1 cellular context compared by ENCODE assay signal in the genomic region with DNA sequence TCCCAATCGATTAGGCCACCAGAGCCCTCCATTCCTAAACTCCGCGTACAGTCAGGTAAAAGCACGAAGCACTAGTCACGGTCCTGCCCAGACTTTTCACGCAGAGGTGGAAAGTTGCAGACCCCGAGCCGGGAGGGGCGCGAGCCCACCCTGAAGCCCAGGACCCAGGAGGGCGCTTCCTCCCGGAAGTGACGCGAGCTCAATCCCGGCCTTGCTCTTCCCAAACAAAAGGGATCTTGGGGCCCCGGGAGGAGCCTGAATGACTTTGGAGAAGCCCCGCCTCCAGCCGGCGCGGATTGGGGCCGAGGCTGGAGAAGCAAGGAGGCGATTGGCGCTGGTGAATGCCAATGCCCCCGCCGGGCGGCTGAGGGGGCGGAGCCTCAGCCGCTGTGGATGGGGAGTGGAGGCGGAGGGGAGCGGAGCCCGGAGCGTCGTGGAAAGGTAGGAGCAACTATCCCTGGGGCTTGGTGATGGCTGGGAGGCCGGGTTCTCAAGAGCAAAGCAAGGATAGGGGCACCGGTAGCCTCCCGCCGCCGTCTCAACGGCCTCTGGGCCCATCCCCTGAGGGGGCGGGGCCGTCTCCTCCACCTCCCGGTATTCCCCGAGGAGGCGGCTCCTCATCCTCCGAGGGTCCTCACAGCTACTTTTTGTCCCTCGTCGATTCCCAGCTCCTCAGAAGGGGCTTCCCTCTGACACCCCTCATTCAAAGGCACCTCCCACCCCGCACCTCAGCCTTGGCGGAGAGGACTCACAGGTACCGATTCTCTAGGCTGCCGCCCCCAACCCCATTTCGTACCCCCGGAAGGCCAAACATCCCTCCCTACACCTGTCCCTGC.
TF ChIP-seq lines count a peak whose summit lies in the region.

A gene with protein sequence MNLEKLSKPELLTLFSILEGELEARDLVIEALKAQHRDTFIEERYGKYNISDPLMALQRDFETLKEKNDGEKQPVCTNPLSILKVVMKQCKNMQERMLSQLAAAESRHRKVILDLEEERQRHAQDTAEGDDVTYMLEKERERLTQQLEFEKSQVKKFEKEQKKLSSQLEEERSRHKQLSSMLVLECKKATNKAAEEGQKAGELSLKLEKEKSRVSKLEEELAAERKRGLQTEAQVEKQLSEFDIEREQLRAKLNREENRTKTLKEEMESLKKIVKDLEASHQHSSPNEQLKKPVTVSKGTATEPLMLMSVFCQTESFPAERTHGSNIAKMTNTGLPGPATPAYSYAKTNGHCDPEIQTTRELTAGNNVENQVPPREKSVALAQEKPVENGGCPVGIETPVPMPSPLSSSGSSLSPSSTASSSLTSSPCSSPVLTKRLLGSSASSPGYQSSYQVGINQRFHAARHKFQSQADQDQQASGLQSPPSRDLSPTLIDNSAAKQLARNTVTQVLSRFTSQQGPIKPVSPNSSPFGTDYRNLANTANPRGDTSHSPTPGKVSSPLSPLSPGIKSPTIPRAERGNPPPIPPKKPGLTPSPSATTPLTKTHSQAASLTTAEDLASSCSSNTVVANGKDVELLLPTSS (plus strand): TSS at position 383 of the 836 bp plus-strand sequence. CDS start 19,952 bp downstream, outside the sequence.

TF ChIP-seq in HEK293, 187 proteins besides CTCF, POLR2A, EP300 and RAD21 (continued from another document and continues in another):
- TF ChIP-seq, protein P1, sequence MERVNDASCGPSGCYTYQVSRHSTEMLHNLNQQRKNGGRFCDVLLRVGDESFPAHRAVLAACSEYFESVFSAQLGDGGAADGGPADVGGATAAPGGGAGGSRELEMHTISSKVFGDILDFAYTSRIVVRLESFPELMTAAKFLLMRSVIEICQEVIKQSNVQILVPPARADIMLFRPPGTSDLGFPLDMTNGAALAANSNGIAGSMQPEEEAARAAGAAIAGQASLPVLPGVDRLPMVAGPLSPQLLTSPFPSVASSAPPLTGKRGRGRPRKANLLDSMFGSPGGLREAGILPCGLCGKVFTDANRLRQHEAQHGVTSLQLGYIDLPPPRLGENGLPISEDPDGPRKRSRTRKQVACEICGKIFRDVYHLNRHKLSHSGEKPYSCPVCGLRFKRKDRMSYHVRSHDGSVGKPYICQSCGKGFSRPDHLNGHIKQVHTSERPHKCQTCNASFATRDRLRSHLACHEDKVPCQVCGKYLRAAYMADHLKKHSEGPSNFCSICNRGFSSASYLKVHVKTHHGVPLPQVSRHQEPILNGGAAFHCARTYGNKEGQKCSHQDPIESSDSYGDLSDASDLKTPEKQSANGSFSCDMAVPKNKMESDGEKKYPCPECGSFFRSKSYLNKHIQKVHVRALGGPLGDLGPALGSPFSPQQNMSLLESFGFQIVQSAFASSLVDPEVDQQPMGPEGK (tag by site-specific recombination; IDR thresholded peaks at IDR 0.05) = peak; percentile 78
- TF ChIP-seq TSHZ1 (tag by site-specific recombination; IDR thresholded peaks at IDR 0.05; ENCODE audit: borderline replicate concordance) (no peak), KLF16 (tag by site-specific recombination; IDR thresholded peaks at IDR 0.05) (peak; percentile 52; the same call in 1 of the 2 replicates), ZEB2 (tag by site-specific recombination; IDR thresholded peaks at IDR 0.05) (peak; percentile 44), ZFP37 (tag by site-specific recombination; IDR thresholded peaks at IDR 0.05) (no peak; the same call in 1 of the 2 replicates), SP3 (tag by site-specific recombination; IDR thresholded peaks at IDR 0.05) (peak; percentile 89), ZXDB (tag by site-specific recombination; IDR thresholded peaks at IDR 0.05) (peak; percentile 33; the same call in 1 of the 2 replicates), HOXC10 (CRISPR knock-in tag; IDR thresholded peaks at IDR 0.05) (no peak), ZBTB8A (tag by site-specific recombination; IDR thresholded peaks at IDR 0.05) (peak; percentile 47), ZNF341 (tag by site-specific recombination; IDR thresholded peaks at IDR 0.05; ENCODE audit: low read depth) (peak; percentile 85), GLIS1 (tag by site-specific recombination; IDR thresholded peaks at IDR 0.05) (peak; percentile 68), ZNF335 (tag by site-specific recombination; conservative IDR thresholded peaks at IDR 0.05) (peak; percentile 89), FEZF1 (tag by site-specific recombination; IDR thresholded peaks at IDR 0.05) (no peak), MEIS1 (CRISPR knock-in tag; IDR thresholded peaks at IDR 0.05; ENCODE audit: borderline replicate concordance) (no peak), PBX3 (CRISPR knock-in tag; IDR thresholded peaks at IDR 0.05) (peak; percentile 91), ZBTB48 (tag by site-specific recombination; IDR thresholded peaks at IDR 0.05) (peak; percentile 49; the same call in 1 of the 2 replicates), ZNF600 (tag by site-specific recombination; IDR thresholded peaks at IDR 0.05) (peak; percentile 58; the same call in 1 of the 2 replicates), ZNF140 (tag by site-specific recombination; IDR thresholded peaks at IDR 0.05) (peak; percentile 90), GLIS2 (tag by site-specific recombination; IDR thresholded peaks at IDR 0.05) (peak; percentile 58; the same call in 1 of the 2 replicates), KLF1 (tag by site-specific recombination; IDR thresholded peaks at IDR 0.05) (0 out of 2 replicates have a peak, but pooled peaks have one; percentile 7), ZNF629 (tag by site-specific recombination; IDR thresholded peaks at IDR 0.05) (peak; percentile 74), IKZF3 (tag by site-specific recombination; IDR thresholded peaks at IDR 0.05) (peak; percentile 100), ZBTB20 (tag by site-specific recombination; IDR thresholded peaks at IDR 0.05) (peak; percentile 99), PRDM10 (tag by site-specific recombination; IDR thresholded peaks at IDR 0.05) (peak; percentile 2; the same call in 1 of the 2 replicates), SP2 (tag by site-specific recombination; IDR thresholded peaks at IDR 0.05) (peak; percentile 92), OVOL3 (tag by site-specific recombination; IDR thresholded peaks at IDR 0.05) (no peak), ZBTB1 (tag by site-specific recombination; IDR thresholded peaks at IDR 0.05) (0 out of 2 replicates have a peak, but pooled peaks have one; percentile 11), ZSCAN30 (tag by site-specific recombination; IDR thresholded peaks at IDR 0.05) (0 out of 2 replicates have a peak, but pooled peaks have one; percentile 34), ZFHX2 (tag by site-specific recombination; conservative IDR thresholded peaks at IDR 0.05) (peak; percentile 14; the same call in 1 of the 2 replicates), ZNF146 (tag by site-specific recombination; IDR thresholded peaks at IDR 0.05) (no peak), ZNF398 (tag by site-specific recombination; IDR thresholded peaks at IDR 0.05) (0 out of 2 replicates have a peak, but pooled peaks have one; percentile 14), ZNF610 (tag by site-specific recombination; IDR thresholded peaks at IDR 0.05; ENCODE audit: borderline replicate concordance) (no peak), SP7 (tag by site-specific recombination; IDR thresholded peaks at IDR 0.05) (0 out of 2 replicates have a peak, but pooled peaks have one; percentile 14), ZNF501 (tag by site-specific recombination; IDR thresholded peaks at IDR 0.05) (0 out of 2 replicates have a peak, but pooled peaks have one; percentile 40), ZFP69B (tag by site-specific recombination; IDR thresholded peaks at IDR 0.05) (peak; percentile 62)
- TF ChIP-seq, protein P2, sequence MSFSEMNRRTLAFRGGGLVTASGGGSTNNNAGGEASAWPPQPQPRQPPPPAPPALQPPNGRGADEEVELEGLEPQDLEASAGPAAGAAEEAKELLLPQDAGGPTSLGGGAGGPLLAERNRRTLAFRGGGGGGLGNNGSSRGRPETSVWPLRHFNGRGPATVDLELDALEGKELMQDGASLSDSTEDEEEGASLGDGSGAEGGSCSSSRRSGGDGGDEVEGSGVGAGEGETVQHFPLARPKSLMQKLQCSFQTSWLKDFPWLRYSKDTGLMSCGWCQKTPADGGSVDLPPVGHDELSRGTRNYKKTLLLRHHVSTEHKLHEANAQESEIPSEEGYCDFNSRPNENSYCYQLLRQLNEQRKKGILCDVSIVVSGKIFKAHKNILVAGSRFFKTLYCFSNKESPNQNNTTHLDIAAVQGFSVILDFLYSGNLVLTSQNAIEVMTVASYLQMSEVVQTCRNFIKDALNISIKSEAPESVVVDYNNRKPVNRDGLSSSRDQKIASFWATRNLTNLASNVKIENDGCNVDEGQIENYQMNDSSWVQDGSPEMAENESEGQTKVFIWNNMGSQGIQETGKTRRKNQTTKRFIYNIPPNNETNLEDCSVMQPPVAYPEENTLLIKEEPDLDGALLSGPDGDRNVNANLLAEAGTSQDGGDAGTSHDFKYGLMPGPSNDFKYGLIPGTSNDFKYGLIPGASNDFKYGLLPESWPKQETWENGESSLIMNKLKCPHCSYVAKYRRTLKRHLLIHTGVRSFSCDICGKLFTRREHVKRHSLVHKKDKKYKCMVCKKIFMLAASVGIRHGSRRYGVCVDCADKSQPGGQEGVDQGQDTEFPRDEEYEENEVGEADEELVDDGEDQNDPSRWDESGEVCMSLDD (tag by site-specific recombination; IDR thresholded peaks at IDR 0.05) = peak; percentile 46; the same call in 1 of the 2 replicates
- TF ChIP-seq, protein P3, sequence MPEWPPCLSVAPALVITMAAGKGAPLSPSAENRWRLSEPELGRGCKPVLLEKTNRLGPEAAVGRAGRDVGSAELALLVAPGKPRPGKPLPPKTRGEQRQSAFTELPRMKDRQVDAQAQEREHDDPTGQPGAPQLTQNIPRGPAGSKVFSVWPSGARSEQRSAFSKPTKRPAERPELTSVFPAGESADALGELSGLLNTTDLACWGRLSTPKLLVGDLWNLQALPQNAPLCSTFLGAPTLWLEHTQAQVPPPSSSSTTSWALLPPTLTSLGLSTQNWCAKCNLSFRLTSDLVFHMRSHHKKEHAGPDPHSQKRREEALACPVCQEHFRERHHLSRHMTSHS (tag by site-specific recombination; IDR thresholded peaks at IDR 0.05) = no peak
